ENCODE assay signal across 11 cellular contexts in genomic region chr1:44645466-44646244, GRCh38. TPM values are rescaled to one million over a fixed set of nuclear protein-coding genes. Genes with fewer than 3 reads are reported as not detected.
DNase-seq lines count a peak whose midpoint lies in the region; ATAC-seq, FAIRE-seq and TF ChIP-seq lines count a peak whose summit lies in the region.
"Had no signal": no experiment of that assay in that cellular context is flagged by ENCODE, and none has a peak within 500 bp of the region (broad histone marks: within the 10 kb centered on the region; RNA-seq: fewer than 3 reads in every experiment).

No MANE protein-coding gene starts in this region.

- 0 out of 2 replicates have a peak overlapping the region, but pooled peaks have one; percentile 2 for H3K9ac ChIP-seq in IMR-90 (ENCODE audit: low read depth, low read length)
- peak overlapping the region; percentile 39 to 64 (median 40) for H3K9ac ChIP-seq in skeletal muscle tissue (ENCODE audit: low read depth in 1 of 3, low read length in 3 of 3)
- no peak overlapping the region for H3K9ac ChIP-seq in mammary epithelial cell (ENCODE audit: insufficient read depth, low read length)

- dilution Hi-C loops in IMR-90 (cut with HindIII; ENCODE audit: low sequenced_read_pairs, unreplicated experiment), result no loop called here
- dilution Hi-C loops in mammary epithelial cell (cut with HindIII; ENCODE audit: low sequenced_read_pairs), result no loop called here

- intact Hi-C loops in IMR-90 (cut with micrococcal nuclease), result loop anchor here (1.0 kb wide), 1 partner anchor 14 kb away; no protein-coding TSS in a partner anchor
- intact Hi-C loops in left lung (cut with DNase I), result no loop called here
- intact Hi-C loops in mammary epithelial cell (cut with micrococcal nuclease), result no loop called here

- 42% methylated on average over 2 of the region's 18 CpGs; no CpG with 5 or more reads in 1 of the 2 experiments for WGBS in IMR-90 (ENCODE audit: extremely low coverage in 2 of 2, insufficient read length in 1 of 2), 2 experiments
- 58% methylated on average over 16 of the region's 18 CpGs for WGBS in mammary epithelial cell (ENCODE audit: low coverage, missing lambda C conversion rate)

- H3K79me2 ChIP-seq in mammary epithelial cell (ENCODE audit: insufficient read depth, low read length), result no peaks in the 10 kb centered on the region

- H2AFZ ChIP-seq in IMR-90 (replicated peaks; ENCODE audit: low read length, poor library complexity) (peak overlapping the region; percentile 64), mammary epithelial cell (ENCODE audit: low read depth, low read length) (no peak overlapping the region)

- H4K8ac ChIP-seq in IMR-90 (ENCODE audit: low read depth in 2 of 2, low read length in 2 of 2), result peak overlapping the region; percentile 62 to 81

- H3K9me3 ChIP-seq in IMR-90 (ENCODE audit: control insufficient read depth, insufficient read depth, low read length) (no peaks in the 10 kb centered on the region), left lung (no peaks in the 10 kb centered on the region), skeletal muscle tissue (ENCODE audit: control insufficient read depth in 3 of 3, low read length in 3 of 3) (no peaks in the 10 kb centered on the region), mammary epithelial cell (replicated peaks; ENCODE audit: insufficient read depth, low read length) (no peaks in the 10 kb centered on the region)

- peak overlapping the region; percentile 75 for H2BK5ac ChIP-seq in IMR-90 (ENCODE audit: low read depth, low read length, poor library complexity, severe bottlenecking)

- H3K27me3 ChIP-seq in IMR-90 (ENCODE audit: control insufficient read depth, insufficient read depth, low read length), result no peaks in the 10 kb centered on the region
- H3K27me3 ChIP-seq in left lung, result no peaks in the 10 kb centered on the region
- no peaks in the 10 kb centered on the region for H3K27me3 ChIP-seq in skeletal muscle tissue (ENCODE audit: control insufficient read depth in 3 of 3, insufficient read depth in 3 of 3, low read length in 3 of 3)
- no peaks in the 10 kb centered on the region for H3K27me3 ChIP-seq in mammary epithelial cell (ENCODE audit: insufficient read depth, low read length)

- H2AK9ac ChIP-seq in IMR-90 (replicated peaks; ENCODE audit: low read depth, low read length, poor library complexity), result peak overlapping the region; percentile 69

- POLR2A ChIA-PET in IMR-90 (lab: Charles Lee; ENCODE audit: unreplicated experiment) (interaction anchor here (0.5 to 1.0 kb wide), 2 partner anchors 11 to 13 kb away, joined by 5 read pairs; no protein-coding TSS in a partner anchor), GM10248 (lab: Yijun Ruan, JAX) (no interaction called here)

- TF ChIP-seq CTCF in IMR-90 (conservative IDR thresholded peaks at IDR 0.05; ENCODE audit: low read depth, low read length) (no peak), left lung (IDR thresholded peaks at IDR 0.05) (no peak), GM10248 (IDR thresholded peaks at IDR 0.05; ENCODE audit: control extremely low read depth, extremely low read depth, low read depth, missing control alignments) (no peak), mammary epithelial cell (conservative IDR thresholded peaks at IDR 0.05 in 1 of 2, IDR thresholded peaks at IDR 0.05 in 1 of 2; ENCODE audit: extremely low read depth in 1 of 2, insufficient read depth in 1 of 2, low read depth in 1 of 2, low read length in 2 of 2) (no peak)

- peaks cover 22% of the 10 kb centered on the region for H3K9me1 ChIP-seq in IMR-90 (ENCODE audit: insufficient read depth, low read length)

- H3K4me1 ChIP-seq in IMR-90 (ENCODE audit: control insufficient read depth, insufficient read depth, low read length), result peaks cover 19% of the 10 kb centered on the region
- H3K4me1 ChIP-seq in left lung, result no peaks in the 10 kb centered on the region
- peaks cover 65 to 86% (median 67%) of the 10 kb centered on the region in 3 donors for H3K4me1 ChIP-seq in skeletal muscle tissue (ENCODE audit: control insufficient read depth in 3 of 3, insufficient read depth in 3 of 3, low read length in 3 of 3)
- no peaks in the 10 kb centered on the region for H3K4me1 ChIP-seq in mammary epithelial cell (ENCODE audit: insufficient read depth, low read length)

- peak overlapping the region; percentile 82 for H4K91ac ChIP-seq in IMR-90 (ENCODE audit: insufficient read depth, low read depth, low read length)

- peaks cover 8 to 40% of the 10 kb centered on the region in 2 experiments; a peak in 3 of 4 replicates for H3K79me1 ChIP-seq in IMR-90 (ENCODE audit: low read depth in 1 of 2, low read length in 2 of 2)

- FAIRE-seq in urothelium cell line (lab: Jason Lieb, UNC), result no peak
- FAIRE-seq: GM12878 had no signal

- H4K20me1 ChIP-seq in IMR-90 (ENCODE audit: insufficient read depth, low read length) (peaks cover 43% of the 10 kb centered on the region), mammary epithelial cell (ENCODE audit: insufficient read depth, low read length) (no peaks in the 10 kb centered on the region)

- H3K23ac ChIP-seq in IMR-90 (ENCODE audit: low read depth, low read length), result peak overlapping the region; percentile 62

- H3K4me2 ChIP-seq in IMR-90 (ENCODE audit: low read depth, low read length) (peak overlapping the region; percentile 63), mammary epithelial cell (ENCODE audit: insufficient read depth, low read depth, low read length) (no peak overlapping the region)

- peak overlapping the region; percentile 79 for H2AK5ac ChIP-seq in IMR-90 (ENCODE audit: low read depth, low read length)

- TF ChIP-seq POLR2A in IMR-90 (IDR thresholded peaks at IDR 0.05; ENCODE audit: low read depth, low read length), result no peak

- peak; percentile 73 for DNase-seq in IMR-90
- DNase-seq in left lung, result peak in 1 of 2 donors; percentile 76
- no peak for DNase-seq in NCI-H82 treated with DMSO at 0.1 percent for 48 hours (lab: John Stamatoyannopoulos, UW; ENCODE audit: unreplicated experiment)
- DNase-seq in urothelium cell line (ENCODE audit: low spot score), result no peak
- no peak for DNase-seq in GM10248 (ENCODE audit: extremely low spot score)
- DNase-seq in mammary epithelial cell, result no peak
- DNase-seq: activated T-cell treated with anti-CD3 and anti-CD28 coated beads for 4 hours; effector memory CD4-positive, alpha-beta T cell had no signal

- peak overlapping the region; percentile 12; the same call in 1 of the 2 replicates for H3K18ac ChIP-seq in IMR-90 (ENCODE audit: low read depth, low read length)

- H3K27ac ChIP-seq in IMR-90 (ENCODE audit: insufficient read depth, low read length) (peak overlapping the region; percentile 74), cingulate gyrus (ENCODE audit: low read depth, low read length) (peak overlapping the region; percentile 96), left lung (no peak overlapping the region), skeletal muscle tissue (ENCODE audit: low read depth, low read length) (peak overlapping the region; percentile 84), mammary epithelial cell (ENCODE audit: insufficient read depth, low read depth, low read length) (no peak overlapping the region)

- H3K4me3 ChIP-seq in IMR-90 (ENCODE audit: insufficient read depth, low read depth, low read length) (no peak overlapping the region), left lung (no peak overlapping the region), skeletal muscle tissue (ENCODE audit: low read length in 3 of 3) (peak overlapping the region in 2 of 3 donors; percentile 45 to 53), mammary epithelial cell (replicated peaks in 1 of 3; ENCODE audit: insufficient read depth in 1 of 3, low read depth in 2 of 3, low read length in 3 of 3) (no peak overlapping the region)
- H3K4me3 ChIP-seq: GM12878 had no signal

- H2BK15ac ChIP-seq in IMR-90 (ENCODE audit: low read depth, low read length), result peak overlapping the region; percentile 84; the same call in 1 of the 3 replicates

- peaks cover 67% of the 10 kb centered on the region for H3K36me3 ChIP-seq in IMR-90 (ENCODE audit: control insufficient read depth, insufficient read depth, low read length)
- peaks cover 0 to 100% of the 10 kb centered on the region in 2 donors for H3K36me3 ChIP-seq in left lung
- peaks cover 33 to 58% (median 56%) of the 10 kb centered on the region in 3 donors for H3K36me3 ChIP-seq in skeletal muscle tissue (ENCODE audit: control insufficient read depth in 3 of 3, insufficient read depth in 3 of 3, low read length in 3 of 3)
- H3K36me3 ChIP-seq in mammary epithelial cell (ENCODE audit: insufficient read depth, low read length), result peaks cover 12% of the 10 kb centered on the region

- H3K4ac ChIP-seq in IMR-90 (ENCODE audit: low read depth, low read length), result peak overlapping the region; percentile 93

- H3K56ac ChIP-seq in IMR-90 (ENCODE audit: extremely low read depth, insufficient read depth, low read length), result peak overlapping the region; percentile 76

- no TSS peak for BruUV-seq in IMR-90 (replicated peaks; lab: Mats Ljungman, UMichigan)
- no TSS peak for BruUV-seq in mammary epithelial cell (replicated peaks; lab: Mats Ljungman, UMichigan)

- H2BK20ac ChIP-seq in IMR-90 (ENCODE audit: low read depth, low read length), result peak overlapping the region; percentile 57

- in situ Hi-C loops in IMR-90 (cut with MboI; ENCODE audit: low sequenced_read_pairs), result no loop called here
- in situ Hi-C loops in mammary epithelial cell (cut with MboI; ENCODE audit: low sequenced_read_pairs in 2 of 2), result no loop called here

- peak overlapping the region; percentile 21; the same call in 1 of the 2 replicates for H4K5ac ChIP-seq in IMR-90 (ENCODE audit: low read depth, low read length)

- CTCF ChIA-PET in IMR-90 (lab: Yijun Ruan, JAX), result interaction anchor here (1.3 to 1.4 kb wide), 2 partner anchors 10 to 38 kb away, joined by 3 to 7 read pairs; no protein-coding TSS in a partner anchor
- CTCF ChIA-PET in GM10248 (lab: Yijun Ruan, JAX), result interaction anchor here (1.4 to 8.6 kb wide), 3 partner anchors 8 to 35 kb away, joined by 3 to 204 read pairs (median 5); no protein-coding TSS in a partner anchor
- CTCF ChIA-PET in mammary epithelial cell (lab: Charles Lee; ENCODE audit: low non-redundant PET), result no interaction called here

- ATAC-seq in IMR-90 (ENCODE audit: low read depth), result peak; percentile 43
- peak; percentile 30 for ATAC-seq in left lung
- ATAC-seq: GM12878 had no signal

- peak overlapping the region; percentile 62 for H2BK120ac ChIP-seq in IMR-90 (ENCODE audit: low read depth, low read length)

- no peak for TF ChIP-seq RAD21 in IMR-90 (IDR thresholded peaks at IDR 0.05; ENCODE audit: low read length)

- peak overlapping the region; percentile 84 for H3K14ac ChIP-seq in IMR-90 (replicated peaks; ENCODE audit: low read depth, low read length)

RNA-seq across cellular contexts. Expression of gene TMEM53, which starts 28.6 kb away (rescaled TPM):
- total RNA-seq in IMR-90 (2012; rRNA removed), result 2.2 and 2.7 TPM in 2 replicates
- 6.3 and 8.1 TPM in 2 replicates for polyA plus RNA-seq in IMR-90 (2012; rRNA removed)
- 6.7 and 9.4 TPM in 2 replicates for polyA plus RNA-seq in IMR-90 (2012; cell fraction: cytosol; rRNA removed)
- polyA plus RNA-seq in IMR-90 (2012; cell fraction: nucleus; rRNA removed; ENCODE audit: low replicate concordance), result 3.1 and 5.5 TPM in 2 replicates
- total RNA-seq in left lung, result 10 to 100 TPM; 17.1 to 18.8 TPM
- total RNA-seq in skeletal muscle tissue, result 3.1 TPM
- total RNA-seq in mammary epithelial cell, result 1 to 10 TPM; 9.3 to 9.7 TPM
- 13.0 TPM for polyA plus RNA-seq in mammary epithelial cell
- 2.2 TPM for polyA minus RNA-seq in mammary epithelial cell

RNA-seq across cellular contexts. Expression of gene ARMH1, which starts 28.9 kb away (rescaled TPM):
- total RNA-seq in IMR-90 (2012; rRNA removed) (0.28 and 0.36 TPM in 2 replicates), left lung (1 to 10 TPM; 4.0 to 6.4 TPM), skeletal muscle tissue (0.52 TPM), mammary epithelial cell (1 to 10 TPM in 1 of 2 donors, not detected in 1; 1.5 TPM)
- polyA plus RNA-seq in IMR-90 (2012; rRNA removed) (0.72 and 1.1 TPM in 2 replicates), mammary epithelial cell (0.51 TPM)
- polyA plus RNA-seq in IMR-90 (2012; cell fraction: cytosol; rRNA removed), result 0.33 TPM in 1 of 2 replicates, not detected in the other
- polyA plus RNA-seq in IMR-90 (2012; cell fraction: nucleus; rRNA removed; ENCODE audit: low replicate concordance), result 15.3 and 21.0 TPM in 2 replicates
- polyA minus RNA-seq in mammary epithelial cell, result not detected

Comparison
In these comparisons a context has a peak if more than half of its experiments do, and no peak if none do; other contexts are left out.
1. H3K27ac ChIP-seq: peak in IMR-90 (single experiment), cingulate gyrus (single experiment) and skeletal muscle tissue (single experiment); none in left lung (0 of 2) and mammary epithelial cell (single experiment).
2. H3K4me3 ChIP-seq: peak in skeletal muscle tissue (2 of 3); none in IMR-90 (single experiment), left lung (0 of 2) and mammary epithelial cell (0 of 3).